ENCODE assay signal across 1 cellular context in the genomic region with DNA sequence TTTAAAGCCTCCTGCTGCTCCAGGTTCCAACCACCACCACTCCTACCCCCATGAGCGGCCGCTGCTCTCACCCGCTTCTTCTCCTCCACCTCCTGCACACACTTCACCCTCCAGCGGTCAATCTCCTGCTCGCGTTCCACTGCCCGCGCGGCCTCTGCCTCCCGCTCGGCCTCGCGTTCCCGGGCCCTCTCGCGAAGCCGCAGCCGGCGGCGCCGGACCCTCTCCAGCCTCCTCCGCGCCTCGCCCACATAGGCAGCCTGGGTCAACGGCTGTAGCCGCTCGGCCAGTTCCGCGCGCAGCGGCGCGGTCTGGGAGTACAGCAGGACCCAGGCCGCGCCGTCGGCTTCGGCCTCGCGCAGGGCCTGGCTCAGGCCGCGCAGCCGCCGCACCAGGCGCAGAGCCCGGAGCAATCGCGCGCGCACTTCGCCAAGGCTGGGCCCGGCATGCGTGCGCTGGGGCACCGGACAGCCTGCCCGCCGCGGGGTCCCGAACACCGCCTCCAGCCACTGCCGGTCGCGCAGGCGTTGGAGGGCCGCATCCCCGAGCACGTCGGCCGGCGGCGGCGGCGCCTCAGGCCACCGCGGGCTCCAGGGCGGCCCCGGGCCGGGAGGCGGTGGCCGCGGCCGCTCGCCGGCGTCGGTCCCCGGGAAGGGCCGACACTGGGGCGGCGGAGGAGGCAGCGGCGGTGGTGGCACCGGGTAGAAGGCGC.
A peak's percentile ranks its signal among the peaks of the same experiment; 100 is the strongest.
TF ChIP-seq lines count a peak whose summit lies in the region.

No MANE protein-coding gene starts in this region.

TF ChIP-seq in H1, 55 proteins besides CTCF, POLR2A, EP300 and RAD21:
- TF ChIP-seq TAF1 (IDR thresholded peaks at IDR 0.05; ENCODE audit: low read depth, low read length) (0 out of 2 replicates have a peak, but pooled peaks have one; percentile 14), SIN3A (conservative IDR thresholded peaks at IDR 0.05 in 1 of 2, IDR thresholded peaks at IDR 0.05 in 1 of 2; ENCODE audit: low read depth in 1 of 2, low read length in 2 of 2) (peak in 1 of 2 experiments; percentile 55; a peak in 2 of 4 replicates), SIRT6 (IDR thresholded peaks at IDR 0.05; ENCODE audit: low read length) (no peak), TBP (IDR thresholded peaks at IDR 0.05; ENCODE audit: low read depth, low read length) (peak; percentile 28; the same call in 1 of the 2 replicates), TAF7 (optimal IDR thresholded peaks at IDR 0.05; ENCODE audit: borderline replicate concordance, low read depth, low read length) (no peak), SP1 (IDR thresholded peaks at IDR 0.05; ENCODE audit: low read depth, low read length) (no peak), HDAC2 (IDR thresholded peaks at IDR 0.05; ENCODE audit: borderline replicate concordance in 1 of 2, low read depth in 2 of 2, low read length in 2 of 2) (0 out of 4 replicates have a peak, but pooled peaks of 1 of the 2 experiments have one; percentile 10), NRF1 (IDR thresholded peaks at IDR 0.05; ENCODE audit: low read depth, low read length) (0 out of 2 replicates have a peak, but pooled peaks have one; percentile 17), CEBPB (IDR thresholded peaks at IDR 0.05; ENCODE audit: low read depth, low read length) (no peak), CHD2 (IDR thresholded peaks at IDR 0.05; ENCODE audit: low read length) (peak; percentile 77), GTF2F1 (IDR thresholded peaks at IDR 0.05; ENCODE audit: borderline replicate concordance, low read depth, low read length) (no peak), BCL11A (IDR thresholded peaks at IDR 0.05; ENCODE audit: low read depth in 2 of 2, low read length in 2 of 2) (no peak), SIX5 (IDR thresholded peaks at IDR 0.05; ENCODE audit: low read depth, low read length) (no peak), EZH2 (IDR thresholded peaks at IDR 0.05; ENCODE audit: low read depth, low read length, severe bottlenecking) (no peak), PHF8 (conservative IDR thresholded peaks at IDR 0.05; ENCODE audit: low read depth, low read length) (no peak; the same call in 1 of the 2 replicates), KDM4A (IDR thresholded peaks at IDR 0.05; ENCODE audit: low read depth, low read length, severe bottlenecking) (peak; percentile 80), SP2 (IDR thresholded peaks at IDR 0.05; ENCODE audit: low read length) (no peak), KDM5A (IDR thresholded peaks at IDR 0.05; ENCODE audit: low read length) (no peak)
- TF ChIP-seq, protein P1, sequence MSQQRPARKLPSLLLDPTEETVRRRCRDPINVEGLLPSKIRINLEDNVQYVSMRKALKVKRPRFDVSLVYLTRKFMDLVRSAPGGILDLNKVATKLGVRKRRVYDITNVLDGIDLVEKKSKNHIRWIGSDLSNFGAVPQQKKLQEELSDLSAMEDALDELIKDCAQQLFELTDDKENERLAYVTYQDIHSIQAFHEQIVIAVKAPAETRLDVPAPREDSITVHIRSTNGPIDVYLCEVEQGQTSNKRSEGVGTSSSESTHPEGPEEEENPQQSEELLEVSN (IDR thresholded peaks at IDR 0.05) = 0 out of 2 replicates have a peak, but pooled peaks have one; percentile 44
- TF ChIP-seq, protein P2, sequence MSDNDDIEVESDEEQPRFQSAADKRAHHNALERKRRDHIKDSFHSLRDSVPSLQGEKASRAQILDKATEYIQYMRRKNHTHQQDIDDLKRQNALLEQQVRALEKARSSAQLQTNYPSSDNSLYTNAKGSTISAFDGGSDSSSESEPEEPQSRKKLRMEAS (IDR thresholded peaks at IDR 0.05) = peak; percentile 76; the same call in 1 of the 2 replicates
